ENCODE assay signal across 19 cellular contexts in genomic region chr13:98785968-98786367, GRCh38. TPM values are rescaled to one million over a fixed set of nuclear protein-coding genes. Genes with fewer than 3 reads are reported as not detected.
"Had no signal": no experiment of that assay in that cellular context is flagged by ENCODE, and none has a peak within 500 bp of the region (broad histone marks: within the 10 kb centered on the region; RNA-seq: fewer than 3 reads in every experiment).

No MANE protein-coding gene starts in this region.

- H3K4me3 ChIP-seq: hepatocyte, left ventricle myocardium inferior, lung, psoas muscle, stomach, thoracic aorta, transverse colon had no signal

- H3K9me3 ChIP-seq: psoas muscle, stomach, thoracic aorta, transverse colon had no signal

- H3K36me3 Mint-ChIP-seq: naive B cell had no signal

- H3K9me3 Mint-ChIP-seq: dendritic cell treated with granulocyte-macrophage colony-stimulating factor and Interleukin-4, amounts not matched to agents 40 ng/mL and 50 ng/mL, for 4 days; nephron had no signal

- H3K27ac Mint-ChIP-seq: dendritic cell treated with granulocyte-macrophage colony-stimulating factor and Interleukin-4, amounts not matched to agents 40 ng/mL and 50 ng/mL, for 4 days; naive B cell had no signal

- H3K4me1 ChIP-seq: left ventricle myocardium inferior, psoas muscle, stomach, transverse colon had no signal

- H3K27ac ChIP-seq: hepatocyte, left ventricle myocardium inferior, psoas muscle, stomach, thoracic aorta, transverse colon had no signal

- H3K4me3 Mint-ChIP-seq: dendritic cell treated with granulocyte-macrophage colony-stimulating factor and Interleukin-4, amounts not matched to agents 40 ng/mL and 50 ng/mL, for 4 days; naive B cell; nephron had no signal

- H3K36me3 ChIP-seq: left ventricle myocardium inferior, stomach, thoracic aorta, transverse colon had no signal

- H3K27me3 ChIP-seq: hepatocyte, transverse colon had no signal

- H3K4me1 Mint-ChIP-seq: nephron had no signal

- DNase-seq: erythroblast; foreskin melanocyte; head of caudate nucleus; kidney glomerular epithelial cell; left ventricle myocardium inferior; mesenchymal stem cell; naive B cell; psoas muscle; small intestine; stimulated activated CD4-positive, alpha-beta T cell treated with anti-CD3 and anti-CD28 coated beads, Interleukin-12 subunit alpha, Interleukin-12 subunit beta, amount 100 ng/mL, for 4 hours; stimulated activated naive CD4-positive, alpha-beta T cell; stomach; substantia nigra; transverse colon had no signal

RNA-seq across cellular contexts. Expression of gene SLC15A1, which starts 33.5 kb away (rescaled TPM):
- total RNA-seq: left ventricle myocardium inferior, psoas muscle, thoracic aorta had no signal
